ENCODE assay signal across 18 cellular contexts in genomic region chr4:95537967-95538485, GRCh38. TPM values are rescaled to one million over a fixed set of nuclear protein-coding genes. Genes with fewer than 3 reads are reported as not detected.
A peak's percentile ranks its signal among the peaks of the same experiment; 100 is the strongest.
DNase-seq lines count a peak whose midpoint lies in the region; ATAC-seq and TF ChIP-seq lines count a peak whose summit lies in the region.
"Had no signal": no experiment of that assay in that cellular context is flagged by ENCODE, and none has a peak within 500 bp of the region (broad histone marks: within the 10 kb centered on the region; RNA-seq: fewer than 3 reads in every experiment).

No MANE protein-coding gene starts in this region.

- H3K4me1 ChIP-seq in right atrium auricular region (no peaks in the 10 kb centered on the region), right cardiac atrium (ENCODE audit: control insufficient read depth, insufficient read depth, low read length) (no peaks in the 10 kb centered on the region), aorta (ENCODE audit: control insufficient read depth in 1 of 2, insufficient read depth in 2 of 2, low read length in 2 of 2) (peaks cover 0 to 2% of the 10 kb centered on the region in 2 donors)

- no peak for ATAC-seq in Right ventricle myocardium superior (ENCODE audit: poor library complexity)
- ATAC-seq in right cardiac atrium = no peak
- ATAC-seq in aorta (ENCODE audit: low FRiP score) = no peak
- ATAC-seq in activated CD4-positive, alpha-beta T cell treated with anti-CD3 and anti-CD28 coated beads for 36 hours = no peak

- CTCF ChIA-PET in activated CD4-positive, alpha-beta T cell treated with anti-CD3 and anti-CD28 coated beads for 36 hours (lab: Charles Lee) = no interaction called here

- H3K27me3 ChIP-seq in right atrium auricular region (no peaks in the 10 kb centered on the region), right cardiac atrium (ENCODE audit: control insufficient read depth, insufficient read depth) (no peaks in the 10 kb centered on the region), aorta (ENCODE audit: control insufficient read depth in 1 of 2, insufficient read depth in 2 of 2, low read length in 1 of 2) (no peaks in the 10 kb centered on the region)

- no peak for TF ChIP-seq CTCF in right atrium auricular region (IDR thresholded peaks at IDR 0.05)

- H3K4me1 Mint-ChIP-seq in activated CD4-positive, alpha-beta T cell treated with anti-CD3 and anti-CD28 coated beads for 36 hours = no peaks in the 10 kb centered on the region

- H3K4me3 ChIP-seq in right atrium auricular region (peak overlapping the region in 1 of 2 donors; percentile 27), right cardiac atrium (ENCODE audit: low read length) (peak overlapping the region; percentile 36), aorta (ENCODE audit: low read length in 2 of 2) (peak overlapping the region; percentile 6 to 10)

- H3K9me3 ChIP-seq in right atrium auricular region = no peaks in the 10 kb centered on the region
- no peaks in the 10 kb centered on the region for H3K9me3 ChIP-seq in right cardiac atrium (ENCODE audit: control insufficient read depth, low read length)
- H3K9me3 ChIP-seq in aorta (ENCODE audit: control insufficient read depth, low read length) = no peaks in the 10 kb centered on the region

- H3K36me3 ChIP-seq in right atrium auricular region (no peaks in the 10 kb centered on the region), aorta (ENCODE audit: control insufficient read depth in 1 of 2, insufficient read depth in 2 of 2, low read length in 1 of 2) (no peaks in the 10 kb centered on the region)

- intact Hi-C loops in Right ventricle myocardium superior (cut with DNase I) = no loop called here
- intact Hi-C loops in right cardiac atrium (cut with DNase I) = no loop called here
- intact Hi-C loops in aorta (cut with DNase I) = no loop called here
- intact Hi-C loops in activated CD4-positive, alpha-beta T cell treated with anti-CD3 and anti-CD28 coated beads for 36 hours (cut with DNase I, micrococcal nuclease) = no loop called here

- H3K27ac Mint-ChIP-seq in activated CD4-positive, alpha-beta T cell treated with anti-CD3 and anti-CD28 coated beads for 36 hours = no peak overlapping the region
- H3K27ac Mint-ChIP-seq: CD4-positive, alpha-beta T cell had no signal

- POLR2A ChIA-PET in activated CD4-positive, alpha-beta T cell treated with anti-CD3 and anti-CD28 coated beads for 36 hours (lab: Charles Lee) = no interaction called here

- peak overlapping the region; percentile 60 to 71 for H3K27ac ChIP-seq in right atrium auricular region
- no peak overlapping the region for H3K27ac ChIP-seq in right cardiac atrium (ENCODE audit: low read length)
- peak overlapping the region in 1 of 2 donors; percentile 87 for H3K27ac ChIP-seq in aorta (ENCODE audit: low read depth in 1 of 2, low read length in 2 of 2)
- H3K27ac ChIP-seq: HL-60, RWPE1 had no signal

- DNase-seq in right atrium auricular region (ENCODE audit: low spot score) (no peak), Right ventricle myocardium superior (no peak), right cardiac atrium (no peak), pons (ENCODE audit: low spot score) (peak; percentile 53), aorta (no peak), amniotic stem cell (lab: John Stamatoyannopoulos, UW) (no peak), medulla oblongata (ENCODE audit: extremely low spot score) (no peak)
- DNase-seq in activated CD4-positive, alpha-beta T cell treated with anti-CD3 and anti-CD28 coated beads for 36 hours = no peak
- DNase-seq: ACHN; CD4-positive, alpha-beta T cell; DMS79 treated with DMSO at 0.1 percent for 48 hours; GDM1; NCI-H1436 treated with DMSO at 0.1 percent for 48 hours; NCI-H2081; NCI-H345; NCI-H526 treated with DMSO at 0.1 percent for 48 hours had no signal

- H3K36me3 Mint-ChIP-seq in activated CD4-positive, alpha-beta T cell treated with anti-CD3 and anti-CD28 coated beads for 36 hours (ENCODE audit: low read depth) = no peaks in the 10 kb centered on the region

- 67% methylated on average over 2 of the region's 2 CpGs for WGBS in right cardiac atrium
- WGBS in aorta, 2 donors = 37 to 44% methylated on average over 2 of the region's 2 CpGs

- peaks cover 3% of the 10 kb centered on the region for H3K27me3 Mint-ChIP-seq in activated CD4-positive, alpha-beta T cell treated with anti-CD3 and anti-CD28 coated beads for 36 hours
- H3K27me3 Mint-ChIP-seq: CD4-positive, alpha-beta T cell had no signal

- H3K4me3 Mint-ChIP-seq in activated CD4-positive, alpha-beta T cell treated with anti-CD3 and anti-CD28 coated beads for 36 hours = no peak overlapping the region
- H3K4me3 Mint-ChIP-seq: CD4-positive, alpha-beta T cell had no signal

- H3K9me3 Mint-ChIP-seq in activated CD4-positive, alpha-beta T cell treated with anti-CD3 and anti-CD28 coated beads for 36 hours (ENCODE audit: low read depth) = peaks cover 2% of the 10 kb centered on the region
- H3K9me3 Mint-ChIP-seq: CD4-positive, alpha-beta T cell had no signal

RNA-seq across cellular contexts. Expression of gene UNC5C, which starts 10.7 kb away (rescaled TPM):
- 1 to 10 TPM; 3.8 to 4.6 TPM for total RNA-seq in right atrium auricular region
- total RNA-seq in Right ventricle myocardium superior = 2.0 TPM
- total RNA-seq in right cardiac atrium = 1 to 10 TPM; 4.0 to 8.4 (median 6.7) TPM
- polyA plus RNA-seq in right cardiac atrium = 1.3 TPM
- total RNA-seq in aorta = 10 to 100 TPM; 10.6 to 11.2 TPM
- polyA plus RNA-seq in aorta = 1 to 10 TPM in 1 of 2 donors, under 1 TPM in 1; 0.63 to 6.5 TPM
- under 1 TPM in 1 of 2 experiments, not detected in 1; 0.07 TPM for total RNA-seq in activated CD4-positive, alpha-beta T cell treated with anti-CD3 and anti-CD28 coated beads for 36 hours
- total RNA-seq: CD4-positive, alpha-beta T cell had no signal
